13 cellular contexts compared by ENCODE assay signal in genomic region chr17:43839670-43840101, GRCh38. TPM values are rescaled to one million over a fixed set of nuclear protein-coding genes. Genes with fewer than 3 reads are reported as not detected.
DNase-seq lines count a peak whose midpoint lies in the region; ATAC-seq, FAIRE-seq and TF ChIP-seq lines count a peak whose summit lies in the region.
"Had no signal": no experiment of that assay in that cellular context is flagged by ENCODE, and none has a peak within 500 bp of the region (broad histone marks: within the 10 kb centered on the region; RNA-seq: fewer than 3 reads in every experiment).

No MANE protein-coding gene starts in this region.

- H3K27me3 Mint-ChIP-seq in immature natural killer cell (ENCODE audit: low read depth in 3 of 3): peaks cover 9 to 13% (median 12%) of the 10 kb centered on the region in 3 donors
- peaks cover 23% of the 10 kb centered on the region for H3K27me3 Mint-ChIP-seq in osteocyte (ENCODE audit: unreplicated experiment)

- intact Hi-C loops in left colon (cut with DNase I, micrococcal nuclease): loop anchor here in 1 of 2 donors (10.0 kb wide), 1 partner anchor 145 kb away; no protein-coding TSS in a partner anchor

- H3K4me1 Mint-ChIP-seq in immature natural killer cell (no peaks in the 10 kb centered on the region), osteocyte (ENCODE audit: unreplicated experiment) (peaks cover 24% of the 10 kb centered on the region)

- FAIRE-seq in RCC 7860 (lab: Jason Lieb, UNC): no peak
- FAIRE-seq: GM12891 had no signal

- H3K9me3 Mint-ChIP-seq in immature natural killer cell (no peaks in the 10 kb centered on the region), osteocyte (ENCODE audit: unreplicated experiment) (no peaks in the 10 kb centered on the region)
- H3K9me3 Mint-ChIP-seq: IgD-negative memory B cell had no signal

- ATAC-seq in left colon: peak; percentile 100

- no peaks in the 10 kb centered on the region for H3K36me3 Mint-ChIP-seq in immature natural killer cell
- H3K36me3 Mint-ChIP-seq in osteocyte (ENCODE audit: unreplicated experiment): no peaks in the 10 kb centered on the region

- DNase-seq in COLO668 (lab: John Stamatoyannopoulos, UW; ENCODE audit: unreplicated experiment) (peak; percentile 91), NCI-H146 treated with DMSO at 0.1 percent for 48 hours (lab: John Stamatoyannopoulos, UW; ENCODE audit: unreplicated experiment) (peak; percentile 95), RCC 7860 (ENCODE audit: low spot score) (peak; percentile 37), left colon (peak; percentile 80 to 84), NAMALWA (ENCODE audit: low spot score) (no peak), immature natural killer cell (no peak), osteocyte (ENCODE audit: extremely low spot score, unreplicated experiment) (no peak), UCSD-AML1 (lab: John Stamatoyannopoulos, UW; ENCODE audit: unreplicated experiment) (no peak)
- DNase-seq: effector CD4-positive, alpha-beta T cell; sigmoid colon had no signal

- no peak overlapping the region for H3K27ac Mint-ChIP-seq in immature natural killer cell
- H3K27ac Mint-ChIP-seq in osteocyte (ENCODE audit: unreplicated experiment): no peak overlapping the region

- no peak overlapping the region for H3K4me3 Mint-ChIP-seq in immature natural killer cell
- no peak overlapping the region for H3K4me3 Mint-ChIP-seq in osteocyte (ENCODE audit: unreplicated experiment)
- H3K4me3 Mint-ChIP-seq: IgD-negative memory B cell had no signal

- TF ChIP-seq CTCF in osteocyte (IDR thresholded peaks at IDR 0.05): no peak

RNA-seq across cellular contexts. Expression of gene MPP3, which starts 6.7 kb away (rescaled TPM):
- total RNA-seq in left colon (1 to 10 TPM; 3.7 to 4.0 TPM), osteocyte (5.9 and 6.1 TPM in 2 replicates)
- not detected for polyA plus RNA-seq in immature natural killer cell
- total RNA-seq: T-helper 2 cell treated with Interferon-gamma antibody and Interleukin-4, amounts not matched to agents 100 ng/mL and 5 ng/mL, for 36 hours had no signal
- polyA plus RNA-seq: IgD-negative memory B cell had no signal

RNA-seq across cellular contexts. Expression of gene CD300LG, which starts 7.3 kb away (rescaled TPM):
- total RNA-seq in left colon: under 1 TPM; 0.27 to 0.87 TPM
- polyA plus RNA-seq in immature natural killer cell: not detected
- not detected in 2 replicates for total RNA-seq in osteocyte
- total RNA-seq: T-helper 2 cell treated with Interferon-gamma antibody and Interleukin-4, amounts not matched to agents 100 ng/mL and 5 ng/mL, for 36 hours had no signal
- polyA plus RNA-seq: IgD-negative memory B cell had no signal

RNA-seq across cellular contexts. Expression of gene CFAP97D1, which starts 59.5 kb away (rescaled TPM):
- not detected for total RNA-seq in left colon
- not detected for polyA plus RNA-seq in immature natural killer cell
- not detected in 2 replicates for total RNA-seq in osteocyte
- total RNA-seq: sigmoid colon; T-helper 2 cell treated with Interferon-gamma antibody and Interleukin-4, amounts not matched to agents 100 ng/mL and 5 ng/mL, for 36 hours had no signal
- polyA plus RNA-seq: IgD-negative memory B cell, sigmoid colon had no signal

Comparison
In these comparisons a context has a peak if more than half of its experiments do, and no peak if none do; other contexts are left out.
1. DNase-seq: peak in COLO668 (single experiment), NCI-H146 treated with DMSO at 0.1 percent for 48 hours (single experiment), RCC 7860 (single experiment) and left colon (2 of 2); none in NAMALWA (single experiment), immature natural killer cell (0 of 3), osteocyte (single experiment) and UCSD-AML1 (single experiment).